1 cellular context compared by ENCODE assay signal in the genomic region with DNA sequence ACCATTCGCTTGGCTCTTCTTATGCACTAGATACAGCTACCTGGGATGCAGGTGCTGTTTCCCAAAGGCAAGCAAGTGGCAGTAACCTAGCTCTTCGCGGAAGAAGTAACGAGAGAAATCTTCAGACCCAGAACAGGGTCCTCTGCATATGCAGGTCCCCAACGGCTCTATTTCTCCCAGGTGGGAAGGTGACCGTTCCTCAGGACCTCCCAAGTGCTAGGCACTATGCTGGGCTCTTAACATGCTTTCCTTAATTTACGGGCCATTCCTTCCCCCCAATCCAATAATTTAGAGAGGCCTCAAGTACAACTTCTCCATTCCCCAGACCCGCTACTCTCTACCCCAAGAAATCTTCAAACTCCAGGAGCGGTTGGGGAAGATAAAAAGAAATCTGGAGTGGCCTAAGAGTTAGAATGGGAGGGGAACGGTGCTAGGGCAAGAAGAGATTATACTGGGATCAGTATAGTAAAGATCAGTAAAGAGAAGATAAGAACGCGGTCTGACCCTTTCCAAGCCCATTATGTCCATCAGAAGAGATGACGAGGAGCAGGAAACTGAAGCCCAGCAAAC.
TF ChIP-seq lines count a peak whose summit lies in the region.

No MANE protein-coding gene starts in this region.

TF ChIP-seq in GM23338, 12 proteins besides CTCF, POLR2A, EP300 and RAD21:
- TF ChIP-seq, protein P1, sequence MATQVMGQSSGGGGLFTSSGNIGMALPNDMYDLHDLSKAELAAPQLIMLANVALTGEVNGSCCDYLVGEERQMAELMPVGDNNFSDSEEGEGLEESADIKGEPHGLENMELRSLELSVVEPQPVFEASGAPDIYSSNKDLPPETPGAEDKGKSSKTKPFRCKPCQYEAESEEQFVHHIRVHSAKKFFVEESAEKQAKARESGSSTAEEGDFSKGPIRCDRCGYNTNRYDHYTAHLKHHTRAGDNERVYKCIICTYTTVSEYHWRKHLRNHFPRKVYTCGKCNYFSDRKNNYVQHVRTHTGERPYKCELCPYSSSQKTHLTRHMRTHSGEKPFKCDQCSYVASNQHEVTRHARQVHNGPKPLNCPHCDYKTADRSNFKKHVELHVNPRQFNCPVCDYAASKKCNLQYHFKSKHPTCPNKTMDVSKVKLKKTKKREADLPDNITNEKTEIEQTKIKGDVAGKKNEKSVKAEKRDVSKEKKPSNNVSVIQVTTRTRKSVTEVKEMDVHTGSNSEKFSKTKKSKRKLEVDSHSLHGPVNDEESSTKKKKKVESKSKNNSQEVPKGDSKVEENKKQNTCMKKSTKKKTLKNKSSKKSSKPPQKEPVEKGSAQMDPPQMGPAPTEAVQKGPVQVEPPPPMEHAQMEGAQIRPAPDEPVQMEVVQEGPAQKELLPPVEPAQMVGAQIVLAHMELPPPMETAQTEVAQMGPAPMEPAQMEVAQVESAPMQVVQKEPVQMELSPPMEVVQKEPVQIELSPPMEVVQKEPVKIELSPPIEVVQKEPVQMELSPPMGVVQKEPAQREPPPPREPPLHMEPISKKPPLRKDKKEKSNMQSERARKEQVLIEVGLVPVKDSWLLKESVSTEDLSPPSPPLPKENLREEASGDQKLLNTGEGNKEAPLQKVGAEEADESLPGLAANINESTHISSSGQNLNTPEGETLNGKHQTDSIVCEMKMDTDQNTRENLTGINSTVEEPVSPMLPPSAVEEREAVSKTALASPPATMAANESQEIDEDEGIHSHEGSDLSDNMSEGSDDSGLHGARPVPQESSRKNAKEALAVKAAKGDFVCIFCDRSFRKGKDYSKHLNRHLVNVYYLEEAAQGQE (IDR thresholded peaks at IDR 0.05; ENCODE audit: unreplicated experiment) = no peak
- no peak for TF ChIP-seq POLR2AphosphoS5 (IDR thresholded peaks at IDR 0.05; ENCODE audit: low read depth)
- TF ChIP-seq CREB1 (CRISPR knock-in tag; IDR thresholded peaks at IDR 0.05; ENCODE audit: low read depth) = no peak
- no peak for TF ChIP-seq ZNF114 (CRISPR knock-in tag; IDR thresholded peaks at IDR 0.05)
- TF ChIP-seq, protein P2, sequence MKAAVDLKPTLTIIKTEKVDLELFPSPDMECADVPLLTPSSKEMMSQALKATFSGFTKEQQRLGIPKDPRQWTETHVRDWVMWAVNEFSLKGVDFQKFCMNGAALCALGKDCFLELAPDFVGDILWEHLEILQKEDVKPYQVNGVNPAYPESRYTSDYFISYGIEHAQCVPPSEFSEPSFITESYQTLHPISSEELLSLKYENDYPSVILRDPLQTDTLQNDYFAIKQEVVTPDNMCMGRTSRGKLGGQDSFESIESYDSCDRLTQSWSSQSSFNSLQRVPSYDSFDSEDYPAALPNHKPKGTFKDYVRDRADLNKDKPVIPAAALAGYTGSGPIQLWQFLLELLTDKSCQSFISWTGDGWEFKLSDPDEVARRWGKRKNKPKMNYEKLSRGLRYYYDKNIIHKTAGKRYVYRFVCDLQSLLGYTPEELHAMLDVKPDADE (IDR thresholded peaks at IDR 0.05) = no peak
- TF ChIP-seq NANOG (IDR thresholded peaks at IDR 0.05; ENCODE audit: borderline replicate concordance) = no peak
- no peak for TF ChIP-seq JUNB (IDR thresholded peaks at IDR 0.05; ENCODE audit: unreplicated experiment)
- TF ChIP-seq, protein P3, sequence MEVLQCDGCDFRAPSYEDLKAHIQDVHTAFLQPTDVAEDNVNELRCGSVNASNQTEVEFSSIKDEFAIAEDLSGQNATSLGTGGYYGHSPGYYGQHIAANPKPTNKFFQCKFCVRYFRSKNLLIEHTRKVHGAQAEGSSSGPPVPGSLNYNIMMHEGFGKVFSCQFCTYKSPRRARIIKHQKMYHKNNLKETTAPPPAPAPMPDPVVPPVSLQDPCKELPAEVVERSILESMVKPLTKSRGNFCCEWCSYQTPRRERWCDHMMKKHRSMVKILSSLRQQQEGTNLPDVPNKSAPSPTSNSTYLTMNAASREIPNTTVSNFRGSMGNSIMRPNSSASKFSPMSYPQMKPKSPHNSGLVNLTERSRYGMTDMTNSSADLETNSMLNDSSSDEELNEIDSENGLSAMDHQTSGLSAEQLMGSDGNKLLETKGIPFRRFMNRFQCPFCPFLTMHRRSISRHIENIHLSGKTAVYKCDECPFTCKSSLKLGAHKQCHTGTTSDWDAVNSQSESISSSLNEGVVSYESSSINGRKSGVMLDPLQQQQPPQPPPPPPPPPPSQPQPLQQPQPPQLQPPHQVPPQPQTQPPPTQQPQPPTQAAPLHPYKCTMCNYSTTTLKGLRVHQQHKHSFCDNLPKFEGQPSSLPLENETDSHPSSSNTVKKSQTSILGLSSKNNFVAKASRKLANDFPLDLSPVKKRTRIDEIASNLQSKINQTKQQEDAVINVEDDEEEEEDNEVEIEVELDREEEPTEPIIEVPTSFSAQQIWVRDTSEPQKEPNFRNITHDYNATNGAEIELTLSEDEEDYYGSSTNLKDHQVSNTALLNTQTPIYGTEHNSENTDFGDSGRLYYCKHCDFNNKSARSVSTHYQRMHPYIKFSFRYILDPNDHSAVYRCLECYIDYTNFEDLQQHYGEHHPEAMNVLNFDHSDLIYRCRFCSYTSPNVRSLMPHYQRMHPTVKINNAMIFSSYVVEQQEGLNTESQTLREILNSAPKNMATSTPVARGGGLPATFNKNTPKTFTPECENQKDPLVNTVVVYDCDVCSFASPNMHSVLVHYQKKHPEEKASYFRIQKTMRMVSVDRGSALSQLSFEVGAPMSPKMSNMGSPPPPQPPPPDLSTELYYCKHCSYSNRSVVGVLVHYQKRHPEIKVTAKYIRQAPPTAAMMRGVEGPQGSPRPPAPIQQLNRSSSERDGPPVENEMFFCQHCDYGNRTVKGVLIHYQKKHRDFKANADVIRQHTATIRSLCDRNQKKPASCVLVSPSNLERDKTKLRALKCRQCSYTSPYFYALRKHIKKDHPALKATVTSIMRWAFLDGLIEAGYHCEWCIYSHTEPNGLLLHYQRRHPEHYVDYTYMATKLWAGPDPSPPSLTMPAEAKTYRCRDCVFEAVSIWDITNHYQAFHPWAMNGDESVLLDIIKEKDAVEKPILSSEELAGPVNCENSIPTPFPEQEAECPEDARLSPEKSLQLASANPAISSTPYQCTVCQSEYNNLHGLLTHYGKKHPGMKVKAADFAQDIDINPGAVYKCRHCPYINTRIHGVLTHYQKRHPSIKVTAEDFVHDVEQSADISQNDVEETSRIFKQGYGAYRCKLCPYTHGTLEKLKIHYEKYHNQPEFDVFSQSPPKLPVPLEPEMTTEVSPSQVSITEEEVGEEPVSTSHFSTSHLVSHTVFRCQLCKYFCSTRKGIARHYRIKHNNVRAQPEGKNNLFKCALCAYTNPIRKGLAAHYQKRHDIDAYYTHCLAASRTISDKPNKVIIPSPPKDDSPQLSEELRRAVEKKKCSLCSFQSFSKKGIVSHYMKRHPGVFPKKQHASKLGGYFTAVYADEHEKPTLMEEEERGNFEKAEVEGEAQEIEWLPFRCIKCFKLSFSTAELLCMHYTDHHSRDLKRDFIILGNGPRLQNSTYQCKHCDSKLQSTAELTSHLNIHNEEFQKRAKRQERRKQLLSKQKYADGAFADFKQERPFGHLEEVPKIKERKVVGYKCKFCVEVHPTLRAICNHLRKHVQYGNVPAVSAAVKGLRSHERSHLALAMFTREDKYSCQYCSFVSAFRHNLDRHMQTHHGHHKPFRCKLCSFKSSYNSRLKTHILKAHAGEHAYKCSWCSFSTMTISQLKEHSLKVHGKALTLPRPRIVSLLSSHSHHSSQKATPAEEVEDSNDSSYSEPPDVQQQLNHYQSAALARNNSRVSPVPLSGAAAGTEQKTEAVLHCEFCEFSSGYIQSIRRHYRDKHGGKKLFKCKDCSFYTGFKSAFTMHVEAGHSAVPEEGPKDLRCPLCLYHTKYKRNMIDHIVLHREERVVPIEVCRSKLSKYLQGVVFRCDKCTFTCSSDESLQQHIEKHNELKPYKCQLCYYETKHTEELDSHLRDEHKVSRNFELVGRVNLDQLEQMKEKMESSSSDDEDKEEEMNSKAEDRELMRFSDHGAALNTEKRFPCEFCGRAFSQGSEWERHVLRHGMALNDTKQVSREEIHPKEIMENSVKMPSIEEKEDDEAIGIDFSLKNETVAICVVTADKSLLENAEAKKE (CRISPR knock-in tag; IDR thresholded peaks at IDR 0.05) = no peak
- no peak for TF ChIP-seq EZH2 (IDR thresholded peaks at IDR 0.05; ENCODE audit: low read depth, unreplicated experiment)
- TF ChIP-seq EZH2phosphoT487 (IDR thresholded peaks at IDR 0.05; ENCODE audit: unreplicated experiment) = no peak
- TF ChIP-seq STAT1 (IDR thresholded peaks at IDR 0.05; ENCODE audit: unreplicated experiment) = no peak
- no peak for TF ChIP-seq ZNF331 (CRISPR knock-in tag; IDR thresholded peaks at IDR 0.05; ENCODE audit: low read depth)
